Comparison of ENCODE assay signal across 27 cellular contexts in genomic region chr1:237527761-237528160, GRCh38.
"Had no signal": no experiment of that assay in that cellular context is flagged by ENCODE, and none has a peak within 500 bp of the region (broad histone marks: within the 10 kb centered on the region; RNA-seq: fewer than 3 reads in every experiment).

No MANE protein-coding gene starts in this region.

- H3K4me1 Mint-ChIP-seq: activated CD4-positive, alpha-beta T cell treated with anti-CD3 and anti-CD28 coated beads, Interleukin-2, amount 10 ng/mL, durations not matched to agents 7 days and 5 days; brain; T-cell had no signal

- H3K4me3 ChIP-seq: MG63, PC-9 had no signal

- H3K36me3 Mint-ChIP-seq: activated naive CD8-positive, alpha-beta T cell; brain; T-cell had no signal

- H3K27me3 Mint-ChIP-seq: activated CD4-positive, alpha-beta T cell treated with anti-CD3 and anti-CD28 coated beads, Interleukin-2, amount 10 ng/mL, durations not matched to agents 7 days and 5 days; activated naive CD8-positive, alpha-beta T cell; brain; T-cell had no signal

- H3K27ac ChIP-seq: PC-9, VCaP had no signal

- H3K27me3 ChIP-seq: MG63 had no signal

- H3K9me3 ChIP-seq: MG63 had no signal

- H3K4me3 Mint-ChIP-seq: activated CD4-positive, alpha-beta memory T cell treated with anti-CD3 and anti-CD28 coated beads for 36 hours; activated CD4-positive, alpha-beta T cell treated with anti-CD3 and anti-CD28 coated beads, Interleukin-2, amount 10 ng/mL, durations not matched to agents 7 days and 5 days; activated naive CD8-positive, alpha-beta T cell; activated T-cell treated with anti-CD3 and anti-CD28 coated beads, Interleukin-2, amount 50 U/mL, for 4 hours; brain; T-cell had no signal

- H3K27ac Mint-ChIP-seq: activated CD4-positive, alpha-beta memory T cell treated with anti-CD3 and anti-CD28 coated beads for 36 hours; activated CD4-positive, alpha-beta T cell treated with anti-CD3 and anti-CD28 coated beads, Interleukin-2, amount 10 ng/mL, durations not matched to agents 7 days and 5 days; activated naive CD8-positive, alpha-beta T cell; brain; T-cell had no signal

- DNase-seq: activated CD4-positive, alpha-beta memory T cell treated with anti-CD3 and anti-CD28 coated beads for 36 hours; activated CD4-positive, alpha-beta T cell treated with anti-CD3 and anti-CD28 coated beads, Interleukin-2, amount 10 ng/mL, durations not matched to agents 7 days and 5 days; activated CD4-positive, CD25-positive, alpha-beta regulatory T cell; activated CD8-positive, alpha-beta memory T cell treated with anti-CD3 and anti-CD28 coated beads for 24 hours; activated effector memory CD4-positive, alpha-beta T cell treated with anti-CD3 and anti-CD28 coated beads, Interleukin-2, amount 50 U/mL, for 16 hours; activated naive CD4-positive, alpha-beta T cell treated with Interleukin-2 at 50 U/mL for 16 hours; activated T-cell treated with anti-CD3 and anti-CD28 coated beads, Interleukin-2, amount 50 U/mL, for 4 hours; amygdala; cerebellar nuclear complex; KG1; MG63; MV-4-11; NCI-H1092 treated with DMSO at 0.1 percent for 48 hours; NCI-H1417 treated with DMSO at 0.1 percent for 48 hours; NCI-H1694 treated with DMSO at 0.1 percent for 48 hours; NCI-H2029 treated with DMSO at 0.1 percent for 48 hours; NCI-H345; NCI-H510A treated with DMSO at 0.1 percent for 48 hours; NCI-H69; PC-9; SIG-M5; T-cell; T-helper 2 cell; T1000 had no signal

- H3K4me2 ChIP-seq: PC-9 had no signal

- H2AFZ ChIP-seq: PC-9 had no signal

- H3K36me3 ChIP-seq: MG63 had no signal
